16 cellular contexts compared by ENCODE assay signal in the genomic region with DNA sequence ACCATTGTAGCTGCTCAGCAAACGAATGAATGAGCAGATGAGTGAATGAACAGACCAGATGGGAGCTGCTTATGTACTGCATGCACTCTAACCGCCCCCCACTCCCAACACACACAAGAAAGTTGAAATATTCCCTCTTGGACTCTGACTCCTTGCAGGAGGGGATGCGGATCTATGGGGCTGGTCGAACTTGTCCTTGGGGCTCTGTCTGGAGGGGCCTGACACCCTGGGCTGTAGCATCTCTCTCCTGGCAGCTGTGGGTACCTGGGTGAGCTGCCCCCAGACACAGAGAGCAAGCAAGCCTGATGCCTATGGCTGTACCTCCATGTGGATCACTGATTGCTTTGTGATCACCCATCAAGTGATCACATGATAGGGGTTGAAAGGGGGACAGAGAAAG.
DNase-seq lines count a peak whose midpoint lies in the region; FAIRE-seq and TF ChIP-seq lines count a peak whose summit lies in the region.
"Had no signal": no experiment of that assay in that cellular context is flagged by ENCODE, and none has a peak within 500 bp of the region (broad histone marks: within the 10 kb centered on the region; RNA-seq: fewer than 3 reads in every experiment).

No MANE protein-coding gene starts in this region.

- H3K9ac ChIP-seq in H1 (replicated peaks in 1 of 4; ENCODE audit: extremely low read depth in 1 of 4, low read depth in 3 of 4, low read length in 3 of 4): no peak overlapping the region
- H3K9ac ChIP-seq: BLaER1, GM23248 had no signal

- no peak overlapping the region for H3K4me3 Mint-ChIP-seq in activated CD4-positive, alpha-beta T cell treated with anti-CD3 and anti-CD28 coated beads, Interleukin-2, amount 10 ng/mL, durations not matched to agents 24 days and 14 days
- no peak overlapping the region for H3K4me3 Mint-ChIP-seq in nephron
- H3K4me3 Mint-ChIP-seq: CD4-positive, CD25-positive, alpha-beta regulatory T cell; H9 had no signal

- H4K5ac ChIP-seq in H1 (ENCODE audit: insufficient read length, low read depth, low read length): no peak overlapping the region

- H3K9me3 ChIP-seq in H1 (ENCODE audit: insufficient read depth in 2 of 2, low read depth in 1 of 2, low read length in 1 of 2): no peaks in the 10 kb centered on the region
- H3K9me3 ChIP-seq: BLaER1 had no signal

- no peak overlapping the region for H4K91ac ChIP-seq in H1 (replicated peaks; ENCODE audit: insufficient read length, low read length)

- TF ChIP-seq POLR2A in H1 (IDR thresholded peaks at IDR 0.05; ENCODE audit: control extremely low read depth in 1 of 2, low read depth in 2 of 2, low read length in 2 of 2): no peak

- no peak overlapping the region for H3K23ac ChIP-seq in H1 (ENCODE audit: insufficient read length)

- 86% methylated on average over 4 of the region's 4 CpGs; no CpG with 5 or more reads in 1 of the 2 experiments for WGBS in H1 (ENCODE audit: extremely low coverage in 1 of 2, insufficient coverage in 1 of 2, insufficient read length in 1 of 2, insufficient replicate concordance in 2 of 2, low coverage in 1 of 2, low lambda C conversion rate in 2 of 2, missing lambda C conversion rate in 1 of 2), 2 experiments

- TF ChIP-seq CTCF in H1 (IDR thresholded peaks at IDR 0.05; ENCODE audit: control extremely low read depth in 1 of 3, insufficient read depth in 1 of 3, low read depth in 1 of 3, low read length in 3 of 3): no peak
- TF ChIP-seq CTCF in nephron (IDR thresholded peaks at IDR 0.05; ENCODE audit: unreplicated experiment in 3 of 3): no peak

- H3K4me2 ChIP-seq in H1 (ENCODE audit: insufficient read depth in 1 of 2, low read depth in 2 of 2, low read length in 2 of 2): no peak overlapping the region
- H3K4me2 ChIP-seq: BLaER1 had no signal

- no peak overlapping the region for H2BK15ac ChIP-seq in H1 (ENCODE audit: low read length)

- no peak overlapping the region for H4K8ac ChIP-seq in H1 (ENCODE audit: extremely low read depth, insufficient read depth, low read length)

- FAIRE-seq in H1 (lab: Jason Lieb, UNC): no peak
- FAIRE-seq: GM12878, GM18507, HTR-8/SVneo had no signal

- H3K14ac ChIP-seq in H1 (ENCODE audit: insufficient read length): no peak overlapping the region

- CTCF ChIA-PET in H1 (lab: Charles Lee; ENCODE audit: partially characterized antibody): interaction anchor here (0.6 to 2.2 kb wide), 6 partner anchors 13 to 1734 kb away, joined by 3 to 6 read pairs (median 4); no protein-coding TSS in a partner anchor

- no peak overlapping the region for H2BK5ac ChIP-seq in H1 (ENCODE audit: low read depth, low read length)

- no peak overlapping the region for H3K4ac ChIP-seq in H1 (replicated peaks; ENCODE audit: insufficient read length, low read depth, low read length)

- H3K56ac ChIP-seq in H1 (replicated peaks; ENCODE audit: insufficient read length, low read depth, low read length): no peak overlapping the region

- H3K79me2 ChIP-seq in H1 (ENCODE audit: control insufficient read depth in 1 of 2, insufficient read depth in 2 of 2, low read length in 2 of 2): no peaks in the 10 kb centered on the region

- intact Hi-C loops in activated CD4-positive, alpha-beta T cell treated with anti-CD3 and anti-CD28 coated beads, Interleukin-2, amount 10 ng/mL, durations not matched to agents 24 days and 14 days (cut with micrococcal nuclease): loop anchor here (10.0 kb wide), 1 partner anchor 208 kb away; no protein-coding TSS in a partner anchor

- no peak overlapping the region for H2BK120ac ChIP-seq in H1 (replicated peaks; ENCODE audit: low read depth, low read length)

- no peak for TF ChIP-seq RAD21 in H1 (IDR thresholded peaks at IDR 0.05 in 1 of 2, conservative IDR thresholded peaks at IDR 0.05 in 1 of 2; ENCODE audit: low read depth in 2 of 2, low read length in 2 of 2)

- TF ChIP-seq EP300 in H1 (IDR thresholded peaks at IDR 0.05; ENCODE audit: borderline replicate concordance in 1 of 2, low read depth in 2 of 2, low read length in 2 of 2): no peak

- no peaks in the 10 kb centered on the region for H3K79me1 ChIP-seq in H1 (ENCODE audit: low read depth, low read length)

- no peaks in the 10 kb centered on the region for H3K36me3 Mint-ChIP-seq in activated CD4-positive, alpha-beta T cell treated with anti-CD3 and anti-CD28 coated beads, Interleukin-2, amount 10 ng/mL, durations not matched to agents 24 days and 14 days (ENCODE audit: low read depth)
- H3K36me3 Mint-ChIP-seq in nephron (ENCODE audit: low read depth): no peaks in the 10 kb centered on the region
- H3K36me3 Mint-ChIP-seq: CD4-positive, CD25-positive, alpha-beta regulatory T cell had no signal

- H3K4me1 Mint-ChIP-seq in activated CD4-positive, alpha-beta T cell treated with anti-CD3 and anti-CD28 coated beads, Interleukin-2, amount 10 ng/mL, durations not matched to agents 24 days and 14 days: peaks cover 22% of the 10 kb centered on the region
- peaks cover 75% of the 10 kb centered on the region for H3K4me1 Mint-ChIP-seq in nephron

- peaks cover 0 to 7% (median 3%) of the 10 kb centered on the region in 4 experiments; a peak in 1 of 7 replicates for H3K4me1 ChIP-seq in H1 (replicated peaks in 1 of 4; ENCODE audit: control insufficient read depth in 3 of 4, insufficient read depth in 4 of 4, low read length in 3 of 4)
- H3K4me1 ChIP-seq: BLaER1 had no signal

- H3K27ac Mint-ChIP-seq in activated CD4-positive, alpha-beta T cell treated with anti-CD3 and anti-CD28 coated beads, Interleukin-2, amount 10 ng/mL, durations not matched to agents 24 days and 14 days: peak overlapping the region; percentile 9
- H3K27ac Mint-ChIP-seq in nephron: peak overlapping the region in 2 of 3 experiments; percentile 68 to 98
- H3K27ac Mint-ChIP-seq: CD4-positive, CD25-positive, alpha-beta regulatory T cell had no signal

- no peak overlapping the region for H2BK12ac ChIP-seq in H1 (ENCODE audit: low read depth, low read length)

- H3K4me3 ChIP-seq in H1 (ENCODE audit: extremely low read depth in 1 of 4, insufficient read depth in 2 of 4, low read depth in 3 of 4, low read length in 4 of 4): no peak overlapping the region
- H3K4me3 ChIP-seq: BLaER1, GM12878, GM23248 had no signal

- H3K23me2 ChIP-seq in H1 (ENCODE audit: low read depth, low read length): no peaks in the 10 kb centered on the region

- no peaks in the 10 kb centered on the region for H3K36me3 ChIP-seq in H1 (ENCODE audit: control insufficient read depth in 2 of 4, insufficient read depth in 4 of 4, low read length in 3 of 4)
- H3K36me3 ChIP-seq: BLaER1 had no signal

- POLR2A ChIA-PET in H1 (lab: Charles Lee; ENCODE audit: partially characterized antibody): no interaction called here

- H4K20me1 ChIP-seq in H1 (replicated peaks in 1 of 2; ENCODE audit: control insufficient read depth in 1 of 2, insufficient read depth in 2 of 2, low read length in 2 of 2): no peaks in the 10 kb centered on the region
- H4K20me1 ChIP-seq: BLaER1 had no signal

- no peak overlapping the region for H2BK20ac ChIP-seq in H1 (ENCODE audit: low read length)

- H2AFZ ChIP-seq in H1 (ENCODE audit: low read length): no peak overlapping the region
- H2AFZ ChIP-seq: GM23248 had no signal

- H3K27me3 Mint-ChIP-seq in activated CD4-positive, alpha-beta T cell treated with anti-CD3 and anti-CD28 coated beads, Interleukin-2, amount 10 ng/mL, durations not matched to agents 24 days and 14 days: peaks cover 18% of the 10 kb centered on the region
- no peaks in the 10 kb centered on the region for H3K27me3 Mint-ChIP-seq in nephron (ENCODE audit: low read depth)
- H3K27me3 Mint-ChIP-seq: CD4-positive, CD25-positive, alpha-beta regulatory T cell had no signal

- H3K18ac ChIP-seq in H1 (ENCODE audit: extremely low read depth, low read length): 0 out of 2 replicates have a peak overlapping the region, but pooled peaks have one; percentile 11

- no peak for DNase-seq in activated CD4-positive, alpha-beta T cell treated with anti-CD3 and anti-CD28 coated beads, Interleukin-2, amount 10 ng/mL, durations not matched to agents 24 days and 14 days
- DNase-seq in activated CD4-positive, alpha-beta T cell treated with anti-CD3 and anti-CD28 coated beads for 4 hours: no peak
- DNase-seq in H1 (ENCODE audit: low read depth in 1 of 2, low spot score in 2 of 2): no peak
- no peak for DNase-seq in NCI-H187 (lab: John Stamatoyannopoulos, UW)
- no peak for DNase-seq in CD1c-positive myeloid dendritic cell (ENCODE audit: extremely low spot score)
- DNase-seq in stimulated activated CD4-positive, alpha-beta T cell treated with anti-CD3 and anti-CD28 coated beads, Interleukin-1b, Interleukin-23, amount 100 ng/mL, for 48 hours: no peak
- DNase-seq: Calu3; CD4-positive, CD25-positive, alpha-beta regulatory T cell; GM23248; H9 had no signal

- H3K27me3 ChIP-seq in H1 (replicated peaks in 1 of 4; ENCODE audit: control insufficient read depth in 3 of 4, extremely low read depth in 1 of 4, insufficient read depth in 3 of 4, low read length in 3 of 4): no peaks in the 10 kb centered on the region
- H3K27me3 ChIP-seq: BLaER1 had no signal

- H3K9me3 Mint-ChIP-seq in activated CD4-positive, alpha-beta T cell treated with anti-CD3 and anti-CD28 coated beads, Interleukin-2, amount 10 ng/mL, durations not matched to agents 24 days and 14 days: no peaks in the 10 kb centered on the region
- no peaks in the 10 kb centered on the region for H3K9me3 Mint-ChIP-seq in nephron
- H3K9me3 Mint-ChIP-seq: H9 had no signal

- no peak overlapping the region for H2AK5ac ChIP-seq in H1 (ENCODE audit: low read depth, low read length)

- H3K27ac ChIP-seq in H1 (ENCODE audit: low read depth, low read length): no peak overlapping the region
- H3K27ac ChIP-seq: 22Rv1, BLaER1, GM23248 had no signal
